Comparison of ENCODE assay signal across 1 cellular context in the genomic region with DNA sequence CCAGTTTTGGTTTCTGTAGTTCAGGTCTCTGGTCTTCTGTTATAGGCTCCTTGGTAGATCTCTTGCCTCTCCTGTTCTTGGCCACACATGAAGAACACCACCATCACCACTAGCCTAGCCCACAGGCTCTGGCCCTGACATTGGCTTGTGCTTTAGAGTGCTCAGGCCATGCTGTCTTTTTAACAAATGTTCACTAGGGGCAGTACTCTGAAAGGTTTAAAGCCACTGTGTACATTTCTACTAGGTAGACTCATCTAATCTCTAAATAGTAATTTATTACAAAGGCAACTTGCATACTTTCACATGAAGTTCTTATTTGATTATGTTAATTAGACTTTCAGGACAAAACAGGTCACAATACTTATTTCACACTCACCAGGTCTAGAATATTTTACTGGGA.
TF ChIP-seq lines count a peak whose summit lies in the region.

No MANE protein-coding gene starts in this region.

TF ChIP-seq in H1, 55 proteins besides CTCF, POLR2A, EP300 and RAD21:
- TF ChIP-seq, protein P1, sequence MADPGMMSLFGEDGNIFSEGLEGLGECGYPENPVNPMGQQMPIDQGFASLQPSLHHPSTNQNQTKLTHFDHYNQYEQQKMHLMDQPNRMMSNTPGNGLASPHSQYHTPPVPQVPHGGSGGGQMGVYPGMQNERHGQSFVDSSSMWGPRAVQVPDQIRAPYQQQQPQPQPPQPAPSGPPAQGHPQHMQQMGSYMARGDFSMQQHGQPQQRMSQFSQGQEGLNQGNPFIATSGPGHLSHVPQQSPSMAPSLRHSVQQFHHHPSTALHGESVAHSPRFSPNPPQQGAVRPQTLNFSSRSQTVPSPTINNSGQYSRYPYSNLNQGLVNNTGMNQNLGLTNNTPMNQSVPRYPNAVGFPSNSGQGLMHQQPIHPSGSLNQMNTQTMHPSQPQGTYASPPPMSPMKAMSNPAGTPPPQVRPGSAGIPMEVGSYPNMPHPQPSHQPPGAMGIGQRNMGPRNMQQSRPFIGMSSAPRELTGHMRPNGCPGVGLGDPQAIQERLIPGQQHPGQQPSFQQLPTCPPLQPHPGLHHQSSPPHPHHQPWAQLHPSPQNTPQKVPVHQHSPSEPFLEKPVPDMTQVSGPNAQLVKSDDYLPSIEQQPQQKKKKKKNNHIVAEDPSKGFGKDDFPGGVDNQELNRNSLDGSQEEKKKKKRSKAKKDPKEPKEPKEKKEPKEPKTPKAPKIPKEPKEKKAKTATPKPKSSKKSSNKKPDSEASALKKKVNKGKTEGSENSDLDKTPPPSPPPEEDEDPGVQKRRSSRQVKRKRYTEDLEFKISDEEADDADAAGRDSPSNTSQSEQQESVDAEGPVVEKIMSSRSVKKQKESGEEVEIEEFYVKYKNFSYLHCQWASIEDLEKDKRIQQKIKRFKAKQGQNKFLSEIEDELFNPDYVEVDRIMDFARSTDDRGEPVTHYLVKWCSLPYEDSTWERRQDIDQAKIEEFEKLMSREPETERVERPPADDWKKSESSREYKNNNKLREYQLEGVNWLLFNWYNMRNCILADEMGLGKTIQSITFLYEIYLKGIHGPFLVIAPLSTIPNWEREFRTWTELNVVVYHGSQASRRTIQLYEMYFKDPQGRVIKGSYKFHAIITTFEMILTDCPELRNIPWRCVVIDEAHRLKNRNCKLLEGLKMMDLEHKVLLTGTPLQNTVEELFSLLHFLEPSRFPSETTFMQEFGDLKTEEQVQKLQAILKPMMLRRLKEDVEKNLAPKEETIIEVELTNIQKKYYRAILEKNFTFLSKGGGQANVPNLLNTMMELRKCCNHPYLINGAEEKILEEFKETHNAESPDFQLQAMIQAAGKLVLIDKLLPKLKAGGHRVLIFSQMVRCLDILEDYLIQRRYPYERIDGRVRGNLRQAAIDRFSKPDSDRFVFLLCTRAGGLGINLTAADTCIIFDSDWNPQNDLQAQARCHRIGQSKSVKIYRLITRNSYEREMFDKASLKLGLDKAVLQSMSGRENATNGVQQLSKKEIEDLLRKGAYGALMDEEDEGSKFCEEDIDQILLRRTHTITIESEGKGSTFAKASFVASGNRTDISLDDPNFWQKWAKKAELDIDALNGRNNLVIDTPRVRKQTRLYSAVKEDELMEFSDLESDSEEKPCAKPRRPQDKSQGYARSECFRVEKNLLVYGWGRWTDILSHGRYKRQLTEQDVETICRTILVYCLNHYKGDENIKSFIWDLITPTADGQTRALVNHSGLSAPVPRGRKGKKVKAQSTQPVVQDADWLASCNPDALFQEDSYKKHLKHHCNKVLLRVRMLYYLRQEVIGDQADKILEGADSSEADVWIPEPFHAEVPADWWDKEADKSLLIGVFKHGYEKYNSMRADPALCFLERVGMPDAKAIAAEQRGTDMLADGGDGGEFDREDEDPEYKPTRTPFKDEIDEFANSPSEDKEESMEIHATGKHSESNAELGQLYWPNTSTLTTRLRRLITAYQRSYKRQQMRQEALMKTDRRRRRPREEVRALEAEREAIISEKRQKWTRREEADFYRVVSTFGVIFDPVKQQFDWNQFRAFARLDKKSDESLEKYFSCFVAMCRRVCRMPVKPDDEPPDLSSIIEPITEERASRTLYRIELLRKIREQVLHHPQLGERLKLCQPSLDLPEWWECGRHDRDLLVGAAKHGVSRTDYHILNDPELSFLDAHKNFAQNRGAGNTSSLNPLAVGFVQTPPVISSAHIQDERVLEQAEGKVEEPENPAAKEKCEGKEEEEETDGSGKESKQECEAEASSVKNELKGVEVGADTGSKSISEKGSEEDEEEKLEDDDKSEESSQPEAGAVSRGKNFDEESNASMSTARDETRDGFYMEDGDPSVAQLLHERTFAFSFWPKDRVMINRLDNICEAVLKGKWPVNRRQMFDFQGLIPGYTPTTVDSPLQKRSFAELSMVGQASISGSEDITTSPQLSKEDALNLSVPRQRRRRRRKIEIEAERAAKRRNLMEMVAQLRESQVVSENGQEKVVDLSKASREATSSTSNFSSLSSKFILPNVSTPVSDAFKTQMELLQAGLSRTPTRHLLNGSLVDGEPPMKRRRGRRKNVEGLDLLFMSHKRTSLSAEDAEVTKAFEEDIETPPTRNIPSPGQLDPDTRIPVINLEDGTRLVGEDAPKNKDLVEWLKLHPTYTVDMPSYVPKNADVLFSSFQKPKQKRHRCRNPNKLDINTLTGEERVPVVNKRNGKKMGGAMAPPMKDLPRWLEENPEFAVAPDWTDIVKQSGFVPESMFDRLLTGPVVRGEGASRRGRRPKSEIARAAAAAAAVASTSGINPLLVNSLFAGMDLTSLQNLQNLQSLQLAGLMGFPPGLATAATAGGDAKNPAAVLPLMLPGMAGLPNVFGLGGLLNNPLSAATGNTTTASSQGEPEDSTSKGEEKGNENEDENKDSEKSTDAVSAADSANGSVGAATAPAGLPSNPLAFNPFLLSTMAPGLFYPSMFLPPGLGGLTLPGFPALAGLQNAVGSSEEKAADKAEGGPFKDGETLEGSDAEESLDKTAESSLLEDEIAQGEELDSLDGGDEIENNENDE (IDR thresholded peaks at IDR 0.05; ENCODE audit: insufficient replicate concordance, low read length): no peak
- no peak for TF ChIP-seq YY1 (IDR thresholded peaks at IDR 0.05; ENCODE audit: low read depth, low read length)
- TF ChIP-seq RBBP5 (IDR thresholded peaks at IDR 0.05; ENCODE audit: borderline replicate concordance, low read depth, low read length): no peak
- no peak for TF ChIP-seq RFX5 (IDR thresholded peaks at IDR 0.05; ENCODE audit: borderline replicate concordance, low read depth, low read length)
- TF ChIP-seq, protein P2, sequence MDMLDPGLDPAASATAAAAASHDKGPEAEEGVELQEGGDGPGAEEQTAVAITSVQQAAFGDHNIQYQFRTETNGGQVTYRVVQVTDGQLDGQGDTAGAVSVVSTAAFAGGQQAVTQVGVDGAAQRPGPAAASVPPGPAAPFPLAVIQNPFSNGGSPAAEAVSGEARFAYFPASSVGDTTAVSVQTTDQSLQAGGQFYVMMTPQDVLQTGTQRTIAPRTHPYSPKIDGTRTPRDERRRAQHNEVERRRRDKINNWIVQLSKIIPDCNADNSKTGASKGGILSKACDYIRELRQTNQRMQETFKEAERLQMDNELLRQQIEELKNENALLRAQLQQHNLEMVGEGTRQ (IDR thresholded peaks at IDR 0.05; ENCODE audit: low read length): no peak
- no peak for TF ChIP-seq TAF7 (optimal IDR thresholded peaks at IDR 0.05; ENCODE audit: borderline replicate concordance, low read depth, low read length)
- no peak for TF ChIP-seq GABPA (IDR thresholded peaks at IDR 0.05; ENCODE audit: borderline replicate concordance, insufficient read depth, low read length)
- TF ChIP-seq TCF12 (IDR thresholded peaks at IDR 0.05; ENCODE audit: low read depth, low read length): no peak
- no peak for TF ChIP-seq KDM4A (IDR thresholded peaks at IDR 0.05; ENCODE audit: low read depth, low read length, severe bottlenecking)
